Comparison of ENCODE assay signal across 8 cellular contexts in the genomic region with DNA sequence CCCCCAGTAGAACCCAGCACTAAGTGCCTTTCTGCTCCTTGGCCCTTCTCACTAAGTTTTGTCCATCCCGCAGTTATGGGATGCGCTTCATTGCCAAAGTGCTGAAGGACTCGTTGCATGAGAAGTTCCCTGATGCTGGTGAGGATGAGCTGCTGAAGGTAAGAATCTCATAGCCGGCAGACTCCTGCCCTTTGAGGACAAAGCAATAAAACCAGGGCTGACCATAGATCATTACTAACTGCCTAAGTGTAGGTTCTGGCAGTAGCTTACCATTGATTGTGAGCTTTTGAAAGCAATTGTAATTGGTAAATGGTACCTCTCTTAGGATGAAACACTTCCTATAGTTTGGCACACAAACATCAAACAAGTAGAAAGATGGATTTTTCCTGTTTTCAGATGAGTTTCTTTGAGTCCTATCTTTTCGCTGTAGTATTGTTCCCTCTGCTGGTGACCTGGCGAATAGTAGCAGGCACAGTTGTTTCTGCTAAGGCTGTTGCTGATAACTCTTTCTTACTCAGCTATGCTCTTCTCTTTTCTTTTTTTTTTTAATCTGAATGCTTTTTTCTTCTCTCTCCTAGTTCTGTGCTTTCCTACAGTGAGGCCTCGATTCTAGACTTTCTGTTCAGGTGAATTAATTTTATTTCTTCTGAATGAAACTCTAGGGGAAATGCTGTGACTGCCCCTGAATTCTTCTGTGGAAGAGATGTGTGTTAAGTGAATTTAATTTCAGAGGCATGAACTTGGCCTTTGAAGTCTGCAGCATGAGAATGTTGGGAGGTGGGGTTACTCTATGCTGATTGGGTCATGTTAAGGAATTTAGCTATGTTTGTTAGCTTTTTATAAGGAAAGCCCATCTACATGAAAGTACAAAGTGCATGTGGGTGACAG. TPM values are rescaled to one million over a fixed set of nuclear protein-coding genes. Genes with fewer than 3 reads are reported as not detected.
DNase-seq lines count a peak whose midpoint lies in the region; ATAC-seq and TF ChIP-seq lines count a peak whose summit lies in the region.

No MANE protein-coding gene starts in this region.

- H3K4me3 ChIP-seq in PC-3 (ENCODE audit: low read length) = no peak overlapping the region
- H3K4me3 ChIP-seq in parathyroid adenoma (ENCODE audit: low read depth, low read length) = no peak overlapping the region

- peaks cover 11% of the 10 kb centered on the region for H3F3A ChIP-seq in PC-3 (ENCODE audit: low read length, unreplicated experiment)

- H3K27ac ChIP-seq in PC-3 (ENCODE audit: low read length) (no peak overlapping the region), parathyroid adenoma (peak overlapping the region; percentile 21)

- no peak overlapping the region for H2AFZ ChIP-seq in PC-3 (ENCODE audit: low read length)
- H2AFZ ChIP-seq in parathyroid adenoma = no peak overlapping the region

- H4K20me1 ChIP-seq in PC-3 (ENCODE audit: low read length) = no peaks in the 10 kb centered on the region

- TF ChIP-seq CTCF in GM20000 (IDR thresholded peaks at IDR 0.05; ENCODE audit: extremely low read depth, missing control alignments) (peak; percentile 64), PC-3 (conservative IDR thresholded peaks at IDR 0.05; ENCODE audit: low read depth, low read length) (peak; percentile 91), parathyroid adenoma (IDR thresholded peaks at IDR 0.05) (peak; percentile 58)

- BruUV-seq in PC-3 (replicated peaks; lab: Mats Ljungman, UMichigan) = no TSS peak

- H3K4me1 ChIP-seq in PC-3 (ENCODE audit: insufficient read depth, low read length) (peaks cover 33% of the 10 kb centered on the region), parathyroid adenoma (peaks cover 6% of the 10 kb centered on the region)

- no peak overlapping the region for H3K9ac ChIP-seq in PC-3 (ENCODE audit: low read length)
- no peak overlapping the region for H3K9ac ChIP-seq in parathyroid adenoma

- POLR2A ChIA-PET in PC-3 (lab: Charles Lee; ENCODE audit: unreplicated experiment) = no interaction called here

- CTCF ChIA-PET in PC-3 (lab: Charles Lee) = interaction anchor here (0.6 to 0.9 kb wide), 4 partner anchors 119 to 249 kb away, joined by 4 to 12 read pairs (median 5); partner anchors contain the start of genes CIB1 and GDPGP1

- H3K9me3 ChIP-seq in PC-3 (ENCODE audit: low read length) (no peaks in the 10 kb centered on the region), parathyroid adenoma (ENCODE audit: control insufficient read depth, low read length) (no peaks in the 10 kb centered on the region)

- H3K4me2 ChIP-seq in PC-3 (ENCODE audit: low read length) = no peak overlapping the region
- H3K4me2 ChIP-seq in parathyroid adenoma (ENCODE audit: low read length) = no peak overlapping the region

- intact Hi-C loops in PC-3 (cut with micrococcal nuclease) = loop anchor here (1.0 kb wide), 2 partner anchors 120 to 162 kb away; no protein-coding TSS in a partner anchor

- ATAC-seq in PC-3 = no peak
- no peak for ATAC-seq in HG03442 (IDR thresholded peaks at IDR 0.05; ENCODE audit: unreplicated experiment)
- no peak for ATAC-seq in HG03378 (IDR thresholded peaks at IDR 0.05; ENCODE audit: unreplicated experiment)

- H3K36me3 ChIP-seq in PC-3 (ENCODE audit: low read depth, low read length) (peaks cover 58% of the 10 kb centered on the region), parathyroid adenoma (ENCODE audit: control insufficient read depth, insufficient read depth, low read length) (no peaks in the 10 kb centered on the region)

- no peaks in the 10 kb centered on the region for H3K27me3 ChIP-seq in PC-3 (ENCODE audit: low read length)
- no peaks in the 10 kb centered on the region for H3K27me3 ChIP-seq in parathyroid adenoma (ENCODE audit: control insufficient read depth, insufficient read depth, low read length)

- H3K79me2 ChIP-seq in PC-3 (ENCODE audit: low read length) (no peaks in the 10 kb centered on the region), parathyroid adenoma (no peaks in the 10 kb centered on the region)

- DNase-seq in AG20443 (ENCODE audit: low spot score) (peak; percentile 43), GM20000 (ENCODE audit: low spot score) (peak; percentile 34), PC-3 (peak; percentile 71), germinal center (ENCODE audit: low spot score) (peak; percentile 19)
- peak; percentile 51 for DNase-seq in activated naive CD4-positive, alpha-beta T cell treated with Interleukin-2 at 50 U/mL for 16 hours

- H3K9me2 ChIP-seq in PC-3 (replicated peaks; ENCODE audit: low read length) = no peaks in the 10 kb centered on the region

RNA-seq across cellular contexts. Expression of gene CRTC3, which starts 47.4 kb away (rescaled TPM):
- total RNA-seq in PC-3 (2014; rRNA removed) = 12.4 and 18.8 TPM in 2 replicates

Comparison
In these comparisons a context has a peak if more than half of its experiments do, and no peak if none do; other contexts are left out.
1. DNase-seq: peak in every context shown above with its lines; median percentile 71 in PC-3; 51 in activated naive CD4-positive, alpha-beta T cell treated with Interleukin-2 at 50 U/mL for 16 hours; 43 in AG20443; 34 in GM20000; 19 in germinal center.